Comparison of ENCODE assay signal across 9 cellular contexts in genomic region chr18:500230-500555, GRCh38. TPM values are rescaled to one million over a fixed set of nuclear protein-coding genes. Genes with fewer than 3 reads are reported as not detected.
DNase-seq lines count a peak whose midpoint lies in the region; ATAC-seq and TF ChIP-seq lines count a peak whose summit lies in the region.
"Had no signal": no experiment of that assay in that cellular context is flagged by ENCODE, and none has a peak within 500 bp of the region (broad histone marks: within the 10 kb centered on the region; RNA-seq: fewer than 3 reads in every experiment).

No MANE protein-coding gene starts in this region.

- H3K4me1 ChIP-seq in thoracic aorta (ENCODE audit: control insufficient read depth in 1 of 2, low read depth in 2 of 2), result peaks cover 0 to 24% of the 10 kb centered on the region in 2 donors

- H3K27ac ChIP-seq in HL-60 (replicated peaks) (no peak overlapping the region), coronary artery (peak overlapping the region in 1 of 2 donors; percentile 33), thoracic aorta (no peak overlapping the region)

- H3K9me3 ChIP-seq in thoracic aorta, result no peaks in the 10 kb centered on the region

- H3K4me3 ChIP-seq in HL-60 (replicated peaks; ENCODE audit: insufficient read depth, low read length), result peak overlapping the region; percentile 29
- peak overlapping the region; percentile 71 for H3K4me3 ChIP-seq in coronary artery
- H3K4me3 ChIP-seq in lower leg skin (ENCODE audit: low read depth, poor library complexity, severe bottlenecking), result peak overlapping the region; percentile 33
- peak overlapping the region; percentile 72 for H3K4me3 ChIP-seq in thoracic aorta

- ATAC-seq in thoracic aorta (ENCODE audit: insufficient number of reproducible peaks, low FRiP score, low read depth) (no peak), HG03469 (IDR thresholded peaks at IDR 0.05; ENCODE audit: unreplicated experiment) (no peak), HG02588 (IDR thresholded peaks at IDR 0.05; ENCODE audit: unreplicated experiment) (no peak)

- no peak for TF ChIP-seq POLR2A in lower leg skin (IDR thresholded peaks at IDR 0.05)

- DNase-seq in HL-60 (ENCODE audit: low read depth in 1 of 2, low spot score in 1 of 2) (no peak), coronary artery (ENCODE audit: low spot score) (no peak), lower leg skin (ENCODE audit: low spot score in 2 of 2) (no peak), thoracic aorta (ENCODE audit: low spot score) (no peak), foreskin melanocyte (no peak), dedifferentiated amniotic fluid mesenchymal stem cell (ENCODE audit: extremely low spot score) (no peak)

- TF ChIP-seq CTCF in HL-60 (IDR thresholded peaks at IDR 0.05; ENCODE audit: insufficient read depth, low read length) (no peak), coronary artery (IDR thresholded peaks at IDR 0.05) (no peak), lower leg skin (IDR thresholded peaks at IDR 0.05) (no peak), thoracic aorta (IDR thresholded peaks at IDR 0.05) (peak; percentile 9)

- 0% methylated on average over 4 to 9 of the region's 40 CpGs for WGBS in lower leg skin, 2 donors

- peaks cover 39% of the 10 kb centered on the region for H3K27me3 ChIP-seq in HL-60 (ENCODE audit: insufficient read depth, poor library complexity, severe bottlenecking)
- H3K27me3 ChIP-seq in thoracic aorta (replicated peaks; ENCODE audit: insufficient read depth), result no peaks in the 10 kb centered on the region

- H3K36me3 ChIP-seq in thoracic aorta, result no peaks in the 10 kb centered on the region

- intact Hi-C loops in lower leg skin (cut with DNase I; ENCODE audit: low total_unique reads), result no loop called here

RNA-seq across cellular contexts. Expression of gene COLEC12, which starts 0.3 kb away (rescaled TPM):
- total RNA-seq in lower leg skin, result 10 to 100 TPM in 1 of 4 donors, 1 to 10 TPM in 3; 5.1 to 14.5 (median 6.9) TPM
- 10 to 100 TPM; 19.3 to 21.3 TPM for total RNA-seq in thoracic aorta
- total RNA-seq: activated T-helper 2 cell treated with anti-CD3 and anti-CD28 coated beads, Interferon-gamma antibody, Interleukin-2, Interleukin-4, amounts not matched to agents 10 μg/mL and 5 μg/mL and 100 μg/mL, durations not matched to agents 14 hours and 24 hours and 36 hours had no signal
